ENCODE assay signal across 21 cellular contexts in the genomic region with DNA sequence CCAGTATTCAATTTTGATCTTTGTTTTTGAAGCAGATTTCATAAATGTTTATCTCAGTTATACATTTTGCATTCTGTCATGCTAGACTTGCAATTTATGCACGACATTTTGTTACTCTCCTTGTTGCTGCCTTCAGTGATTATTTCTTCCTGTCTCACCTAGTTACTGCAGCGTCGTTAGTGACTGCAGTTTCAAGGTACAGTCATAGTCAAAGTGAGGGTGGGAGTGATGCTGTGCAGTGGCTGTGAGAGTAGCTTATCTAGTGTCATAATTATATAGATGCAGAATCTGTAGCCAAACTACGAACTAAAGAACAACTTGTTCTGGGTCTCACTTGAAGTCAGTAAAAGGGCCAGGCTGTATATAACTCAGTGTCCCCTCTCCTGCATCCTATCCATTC.
"Had no signal": no experiment of that assay in that cellular context is flagged by ENCODE, and none has a peak within 500 bp of the region (broad histone marks: within the 10 kb centered on the region; RNA-seq: fewer than 3 reads in every experiment).

No MANE protein-coding gene starts in this region.

- H3K27ac Mint-ChIP-seq: activated naive CD4-positive, alpha-beta T cell treated with anti-CD3 and anti-CD28 coated beads, Interleukin-2, amount 50 U/mL, for 24 hours; activated T-helper 2 cell treated with anti-CD3 and anti-CD28 coated beads, Interferon-gamma antibody, Interleukin-2, Interleukin-4, amounts not matched to agents 10 μg/mL and 5 μg/mL and 100 μg/mL, durations not matched to agents 14 hours and 24 hours and 36 hours had no signal

- H3K27me3 Mint-ChIP-seq: activated naive CD4-positive, alpha-beta T cell treated with anti-CD3 and anti-CD28 coated beads, Interleukin-2, amount 50 U/mL, for 24 hours had no signal

- H3K4me1 Mint-ChIP-seq: activated naive CD4-positive, alpha-beta T cell treated with anti-CD3 and anti-CD28 coated beads, Interleukin-2, amount 50 U/mL, for 24 hours had no signal

- DNase-seq: activated CD4-positive, alpha-beta T cell treated with anti-CD3 and anti-CD28 coated beads for 1 hour; activated CD4-positive, alpha-beta T cell treated with anti-CD3 and anti-CD28 coated beads, Interleukin-2, amount 50 U/mL, for 4 hours; activated gamma-delta T cell treated with Interleukin-2 at 50 U/mL for 16 hours; activated T-cell treated with anti-CD3 and anti-CD28 coated beads, Interleukin-2, amount 50 U/mL, for 4 hours; aorta; central memory CD4-positive, alpha-beta T cell; Kasumi-1; KBM-7; NCI-H1105 treated with DMSO at 0.1 percent for 48 hours; NCI-H1436 treated with DMSO at 0.1 percent for 48 hours; NCI-H187; NCI-H2081; NCI-H510A treated with DMSO at 0.1 percent for 48 hours; NCI-H69; NK-92 treated with Interleukin-12 subunit alpha and Interleukin-12 subunit beta, amount 100 ng/mL, for 24 hours; OCI-M1; RPMI8226 had no signal

- H3K4me3 Mint-ChIP-seq: activated naive CD4-positive, alpha-beta T cell treated with anti-CD3 and anti-CD28 coated beads, Interleukin-2, amount 50 U/mL, for 24 hours; activated T-cell treated with anti-CD3 and anti-CD28 coated beads, Interleukin-2, amount 50 U/mL, for 4 hours had no signal

- ATAC-seq: Panc1, Right ventricle myocardium inferior had no signal

- H3K9me3 Mint-ChIP-seq: activated naive CD4-positive, alpha-beta T cell treated with anti-CD3 and anti-CD28 coated beads, Interleukin-2, amount 50 U/mL, for 24 hours; activated T-cell treated with anti-CD3 and anti-CD28 coated beads, Interleukin-2, amount 50 U/mL, for 4 hours; activated T-helper 2 cell treated with anti-CD3 and anti-CD28 coated beads, Interferon-gamma antibody, Interleukin-2, Interleukin-4, amounts not matched to agents 10 μg/mL and 5 μg/mL and 100 μg/mL, durations not matched to agents 14 hours and 24 hours and 36 hours had no signal
